Comparison of ENCODE assay signal across 34 cellular contexts in the genomic region with DNA sequence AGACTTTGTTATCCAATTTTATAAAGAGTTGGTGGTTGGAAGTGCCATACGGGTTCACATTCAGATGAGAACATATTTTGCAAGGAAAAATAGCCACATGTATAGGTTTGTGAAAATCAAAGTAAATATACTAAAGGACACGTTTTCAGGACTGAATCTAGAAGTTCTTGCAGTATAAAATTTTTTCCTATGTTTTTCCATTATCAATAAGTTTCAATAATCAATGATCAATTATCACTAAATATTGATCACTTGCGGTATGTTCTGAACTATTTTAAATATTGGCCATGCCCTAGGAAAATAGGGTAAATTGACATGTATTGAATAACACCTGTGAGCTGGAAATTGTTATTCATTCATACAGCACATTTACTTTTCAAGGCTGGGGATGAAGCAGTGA.
"Had no signal": no experiment of that assay in that cellular context is flagged by ENCODE, and none has a peak within 500 bp of the region (broad histone marks: within the 10 kb centered on the region; RNA-seq: fewer than 3 reads in every experiment).

No MANE protein-coding gene starts in this region.

- H3K9me3 ChIP-seq: adrenal gland, ascending aorta had no signal

- H3K27ac ChIP-seq: adrenal gland, ascending aorta, body of pancreas, brain microvascular endothelial cell, breast epithelium, cardiac muscle cell had no signal

- H3K4me1 ChIP-seq: adrenal gland, ascending aorta, body of pancreas, breast epithelium had no signal

- FAIRE-seq: astrocyte, bronchial epithelial cell had no signal

- ATAC-seq: activated naive CD4-positive, alpha-beta T cell treated with anti-CD3 and anti-CD28 coated beads, Interleukin-2, amount 50 U/mL, for 72 hours; activated naive CD8-positive, alpha-beta T cell treated with anti-CD3 and anti-CD28 coated beads, Interleukin-2, amount 50 U/mL, for 24 hours; activated T-cell treated with anti-CD3 and anti-CD28 coated beads, Interleukin-2, amount 50 U/mL, for 4 hours; activated T-cell treated with anti-CD3 and anti-CD28 coated beads, Interleukin-2, amount 50 U/mL, for 72 hours; activated T-helper 17 cell treated with anti-CD3 and anti-CD28 coated beads, Interleukin-2, amount 50 U/mL, for 72 hours; body of pancreas had no signal

- H3K27me3 ChIP-seq: adrenal gland, ascending aorta, body of pancreas, brain microvascular endothelial cell, breast epithelium, cardiac muscle cell had no signal

- DNase-seq: activated effector memory CD4-positive, alpha-beta T cell treated with anti-CD3 and anti-CD28 coated beads, Interleukin-2, amount 50 U/mL, for 16 hours; activated effector memory CD4-positive, alpha-beta T cell treated with Interleukin-2 at 50 U/mL for 16 hours; activated gamma-delta T cell; activated gamma-delta T cell treated with Interleukin-2 at 50 U/mL for 16 hours; activated naive CD4-positive, alpha-beta T cell; activated naive CD4-positive, alpha-beta T cell treated with anti-CD3 and anti-CD28 coated beads for 36 hours; activated naive CD4-positive, alpha-beta T cell treated with anti-CD3 and anti-CD28 coated beads, Interleukin-2, amount 10 ng/mL, durations not matched to agents 7 days and 5 days; activated naive CD4-positive, alpha-beta T cell treated with anti-CD3 and anti-CD28 coated beads, Interleukin-2, amount 50 U/mL, for 16 hours; activated naive CD4-positive, alpha-beta T cell treated with Interleukin-2 at 50 U/mL for 16 hours; activated naive CD8-positive, alpha-beta T cell treated with anti-CD3 and anti-CD28 coated beads for 36 hours; activated naive CD8-positive, alpha-beta T cell treated with anti-CD3 and anti-CD28 coated beads, Interleukin-2, amount 10 ng/mL, durations not matched to agents 7 days and 5 days; activated naive CD8-positive, alpha-beta T cell treated with anti-CD3 and anti-CD28 coated beads, Interleukin-2, amount 50 U/mL, for 24 hours; activated T-cell treated with anti-CD3 and anti-CD28 coated beads, Interleukin-2, amount 50 U/mL, for 1 hour; activated T-cell treated with anti-CD3 and anti-CD28 coated beads, Interleukin-2, amount 50 U/mL, for 24 hours; activated T-cell treated with anti-CD3 and anti-CD28 coated beads, Interleukin-2, amount 50 U/mL, for 4 hours; activated T-cell treated with anti-CD3 and anti-CD28 coated beads, Interleukin-2, amount 50 U/mL, for 48 hours; activated T-cell treated with anti-CD3 and anti-CD28 coated beads, Interleukin-2, amount 50 U/mL, for 72 hours; adrenal gland; amniotic stem cell; amygdala; anterior cingulate cortex; aorta; body of pancreas; brain microvascular endothelial cell; caudate nucleus; central memory CD4-positive, alpha-beta T cell; cerebellar nuclear complex had no signal

- H3K36me3 ChIP-seq: adrenal gland, ascending aorta, brain microvascular endothelial cell, breast epithelium, cardiac muscle cell had no signal

- H3K4me3 ChIP-seq: adrenal gland, ascending aorta, body of pancreas, breast epithelium, cardiac muscle cell had no signal
